In genomic region chr7:234712-235553, GRCh38 we compare ENCODE assay signal across 8 cellular contexts. TPM values are rescaled to one million over a fixed set of nuclear protein-coding genes. Genes with fewer than 3 reads are reported as not detected.
DNase-seq lines count a peak whose midpoint lies in the region; ATAC-seq and TF ChIP-seq lines count a peak whose summit lies in the region.
"Had no signal": no experiment of that assay in that cellular context is flagged by ENCODE, and none has a peak within 500 bp of the region (broad histone marks: within the 10 kb centered on the region; RNA-seq: fewer than 3 reads in every experiment).

No MANE protein-coding gene starts in this region.

- CTCF ChIA-PET in RWPE1 (lab: Yijun Ruan, JAX) = interaction anchor here (0.7 to 1.0 kb wide), 2 partner anchors 35 to 36 kb away, joined by 3 read pairs; no protein-coding TSS in a partner anchor

- peak; percentile 72 for DNase-seq in RWPE1 (ENCODE audit: low spot score)
- peak; percentile 69 for DNase-seq in fibroblast of peridontal ligament (ENCODE audit: extremely low read depth)
- no peak for DNase-seq in neural crest cell (ENCODE audit: low read depth, low spot score)
- no peak for DNase-seq in vagina (ENCODE audit: extremely low spot score in 2 of 2)
- DNase-seq in GM19240 (ENCODE audit: insufficient read length, low spot score) = no peak
- DNase-seq: activated naive CD4-positive, alpha-beta T cell treated with anti-CD3 and anti-CD28 coated beads, Interleukin-2, amount 50 U/mL, for 16 hours had no signal

- peak overlapping the region; percentile 7 to 36 for H3K4me3 ChIP-seq in vagina

- no peak for TF ChIP-seq POLR2A in vagina (IDR thresholded peaks at IDR 0.05)

- H3K27ac ChIP-seq in RWPE1 = peak overlapping the region; percentile 79
- H3K27ac ChIP-seq in vagina = peak overlapping the region; percentile 82

- POLR2A ChIA-PET in RWPE1 (lab: Yijun Ruan, JAX; ENCODE audit: low non-redundant PET) = interaction anchor here (1.0 kb wide), 1 partner anchor 43 kb away, joined by 3 read pairs; the partner anchor contains the start of gene FAM20C

- H3K4me1 Mint-ChIP-seq in neural crest cell = peaks cover 4% of the 10 kb centered on the region

- TF ChIP-seq CTCF in RWPE1 (conservative IDR thresholded peaks at IDR 0.05; ENCODE audit: low read depth) (no peak), neural crest cell (conservative IDR thresholded peaks at IDR 0.05) (no peak), vagina (IDR thresholded peaks at IDR 0.05) (no peak)

- H3K36me3 ChIP-seq in vagina = no peaks in the 10 kb centered on the region

- ATAC-seq in GM19351 (IDR thresholded peaks at IDR 0.05; ENCODE audit: unreplicated experiment) = no peak
- no peak for ATAC-seq in HG03097 (IDR thresholded peaks at IDR 0.05; ENCODE audit: low FRiP score, unreplicated experiment)

- no peaks in the 10 kb centered on the region for H3K9me3 ChIP-seq in vagina

- H3K4me1 ChIP-seq in vagina = peaks cover 50% of the 10 kb centered on the region

- H3K27me3 ChIP-seq in vagina = no peaks in the 10 kb centered on the region

- no peaks in the 10 kb centered on the region for H3K36me3 Mint-ChIP-seq in neural crest cell (ENCODE audit: low read depth)

- no peaks in the 10 kb centered on the region for H3K9me3 Mint-ChIP-seq in neural crest cell

- H3K4me3 Mint-ChIP-seq in neural crest cell = no peak overlapping the region

- intact Hi-C loops in vagina (cut with DNase I) = loop anchor here (5.0 kb wide), 1 partner anchor 43 kb away; the partner anchor contains the start of gene FAM20C

- H3K27me3 Mint-ChIP-seq in neural crest cell (ENCODE audit: low read depth) = no peaks in the 10 kb centered on the region

- peak overlapping the region; percentile 67 for H3K27ac Mint-ChIP-seq in neural crest cell (ENCODE audit: unreplicated experiment)

RNA-seq across cellular contexts. Expression of gene FAM20C, which starts 42.6 kb away (rescaled TPM):
- total RNA-seq in neural crest cell (21.9 and 22.7 TPM in 2 replicates), vagina (22.1 TPM)

RNA-seq across cellular contexts. Expression of gene FOXL3, which starts 55.0 kb away (rescaled TPM):
- total RNA-seq in neural crest cell (not detected in 2 replicates), vagina (not detected)

Comparison
In these comparisons a context has a peak if more than half of its experiments do, and no peak if none do; other contexts are left out.
1. DNase-seq: peak in RWPE1 (single experiment) and fibroblast of peridontal ligament (single experiment); none in neural crest cell (single experiment), vagina (0 of 2) and GM19240 (single experiment).